8 cellular contexts compared by ENCODE assay signal in the genomic region with DNA sequence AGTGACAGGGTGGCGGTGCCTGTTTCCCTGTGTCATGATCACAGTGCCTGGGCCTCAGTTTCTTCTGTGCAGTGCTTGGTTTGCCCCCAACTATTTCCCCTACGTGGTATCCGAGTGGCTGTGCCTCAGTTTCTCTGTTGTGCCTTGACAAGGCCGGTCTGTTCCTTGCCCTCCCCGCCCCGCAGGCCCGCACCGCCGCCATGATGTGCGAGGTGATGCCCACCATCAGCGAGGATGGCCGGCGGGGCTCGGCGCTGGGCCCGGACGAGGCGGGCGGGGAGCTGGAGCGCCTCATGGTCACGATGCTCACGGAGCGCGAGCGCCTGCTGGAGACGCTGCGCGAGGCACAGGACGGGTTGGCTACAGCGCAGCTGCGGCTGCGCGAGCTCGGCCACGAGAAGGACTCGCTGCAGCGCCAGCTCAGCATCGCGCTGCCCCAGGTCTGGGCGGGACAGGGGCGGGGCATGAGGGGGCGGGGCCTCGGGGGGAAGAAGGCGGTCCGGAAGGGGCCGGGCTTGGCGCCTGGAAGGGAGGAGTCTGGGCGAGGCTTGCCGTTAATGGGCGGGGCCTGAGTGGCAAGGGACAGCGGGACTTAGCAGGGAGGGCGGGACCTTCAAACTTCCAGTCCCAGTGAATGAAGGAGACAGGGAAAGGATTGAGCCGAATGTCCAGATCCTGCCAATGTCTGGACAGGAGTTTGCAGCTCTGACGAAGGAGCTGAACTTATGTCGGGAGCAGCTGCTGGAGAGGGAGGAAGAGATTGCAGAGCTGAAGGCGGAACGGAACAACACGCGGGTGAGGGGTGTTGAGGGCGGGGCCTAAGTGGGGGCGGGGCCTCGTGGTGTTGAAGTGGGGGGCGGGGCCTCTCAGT. TPM values are rescaled to one million over a fixed set of nuclear protein-coding genes. Genes with fewer than 3 reads are reported as not detected.
DNase-seq lines count a peak whose midpoint lies in the region; ATAC-seq and TF ChIP-seq lines count a peak whose summit lies in the region.

No MANE protein-coding gene starts in this region.

- peak overlapping the region; percentile 87 for H3K27ac Mint-ChIP-seq in activated naive CD8-positive, alpha-beta T cell treated with anti-CD3 and anti-CD28 coated beads for 36 hours

- no CpG with 5 or more reads among the region's 63 CpGs for WGBS in trophoblast cell (ENCODE audit: extremely low coverage, insufficient coverage, insufficient read length)
- 5 to 6% methylated on average over 42 to 45 of the region's 63 CpGs for WGBS in tibial nerve, 2 donors

- TF ChIP-seq POLR2A in tibial nerve (IDR thresholded peaks at IDR 0.05) = no peak

- peak overlapping the region; percentile 58 for H3K4me2 ChIP-seq in trophoblast cell (ENCODE audit: low read length)

- no peaks in the 10 kb centered on the region for H3K9me3 Mint-ChIP-seq in activated naive CD8-positive, alpha-beta T cell treated with anti-CD3 and anti-CD28 coated beads for 36 hours

- peak overlapping the region; percentile 70 for H2AFZ ChIP-seq in trophoblast cell (ENCODE audit: insufficient read depth, low read length, poor library complexity)

- ATAC-seq in HG02623 (IDR thresholded peaks at IDR 0.05; ENCODE audit: unreplicated experiment) = peak; percentile 80
- ATAC-seq in Right ventricle myocardium superior (ENCODE audit: poor library complexity) = peak; percentile 99

- peaks cover 9 to 16% of the 10 kb centered on the region in 2 experiments for H3K4me1 ChIP-seq in trophoblast cell (ENCODE audit: control insufficient read depth in 1 of 2, insufficient read depth in 2 of 2, low read length in 2 of 2)
- peaks cover 0 to 19% (median 10%) of the 10 kb centered on the region in 4 donors for H3K4me1 ChIP-seq in tibial nerve

- no peak overlapping the region for H2BK12ac ChIP-seq in trophoblast cell (ENCODE audit: low read length)

- H3K27me3 ChIP-seq in trophoblast cell (ENCODE audit: insufficient read depth, low read length) (no peaks in the 10 kb centered on the region), tibial nerve (peaks cover 0 to 15% of the 10 kb centered on the region in 2 donors)

- no peak overlapping the region for H2AK5ac ChIP-seq in trophoblast cell (ENCODE audit: low read length)

- peak overlapping the region; percentile 27 for H4K91ac ChIP-seq in trophoblast cell (ENCODE audit: low read depth, low read length)

- H3K9me3 ChIP-seq in trophoblast cell (ENCODE audit: insufficient read depth, low read depth, low read length) = peaks cover 9% of the 10 kb centered on the region
- no peaks in the 10 kb centered on the region for H3K9me3 ChIP-seq in tibial nerve

- no peak overlapping the region for H3K4ac ChIP-seq in trophoblast cell (ENCODE audit: low read depth, low read length)

- peaks cover 3% of the 10 kb centered on the region for H3K79me1 ChIP-seq in trophoblast cell (ENCODE audit: low read length)

- H3K9ac ChIP-seq in trophoblast cell (ENCODE audit: low read length) = no peak overlapping the region

- peak overlapping the region; percentile 23 for H3K14ac ChIP-seq in trophoblast cell (ENCODE audit: low read length)

- H2BK5ac ChIP-seq in trophoblast cell (ENCODE audit: low read depth, low read length, poor library complexity) = no peak overlapping the region

- H3K18ac ChIP-seq in trophoblast cell (ENCODE audit: low read length) = no peak overlapping the region

- peaks cover 2% of the 10 kb centered on the region for H3K79me2 ChIP-seq in trophoblast cell (ENCODE audit: control insufficient read depth, insufficient read depth, low read length, poor library complexity)

- peak overlapping the region; percentile 80 for H4K8ac ChIP-seq in trophoblast cell (ENCODE audit: low read depth, low read length)

- peak overlapping the region; percentile 9 for H2BK120ac ChIP-seq in trophoblast cell (ENCODE audit: insufficient read depth, low read length, poor library complexity)

- H3K27ac ChIP-seq in trophoblast cell (ENCODE audit: low read depth, low read length) = no peak overlapping the region
- H3K27ac ChIP-seq in tibial nerve = peak overlapping the region in 3 of 4 donors; percentile 53 to 73 (median 62)

- peak overlapping the region; percentile 26 for H4K12ac ChIP-seq in trophoblast cell (ENCODE audit: low read depth, low read length)

- H3K36me3 Mint-ChIP-seq in activated naive CD8-positive, alpha-beta T cell treated with anti-CD3 and anti-CD28 coated beads for 36 hours = no peaks in the 10 kb centered on the region

- peak overlapping the region; percentile 85 for H3K4me3 Mint-ChIP-seq in activated naive CD8-positive, alpha-beta T cell treated with anti-CD3 and anti-CD28 coated beads for 36 hours

- H3K4me3 ChIP-seq in trophoblast cell (ENCODE audit: low read depth, low read length) = peak overlapping the region; percentile 63
- peak overlapping the region in 3 of 4 donors; percentile 6 to 46 (median 43) for H3K4me3 ChIP-seq in tibial nerve

- TF ChIP-seq CTCF in GM10266 (IDR thresholded peaks at IDR 0.05; ENCODE audit: control insufficient read depth, insufficient read depth, low read depth, missing control alignments) (no peak), tibial nerve (IDR thresholded peaks at IDR 0.05) (peak in 3 of 5 experiments; percentile 13 to 44 (median 29))

- H3K36me3 ChIP-seq in trophoblast cell (ENCODE audit: control insufficient read depth in 1 of 2, insufficient read depth in 2 of 2, low read length in 2 of 2) = no peaks in the 10 kb centered on the region
- no peaks in the 10 kb centered on the region for H3K36me3 ChIP-seq in tibial nerve

- no peak overlapping the region for H3K23ac ChIP-seq in trophoblast cell (ENCODE audit: low read length)

- TF ChIP-seq EP300 in tibial nerve (IDR thresholded peaks at IDR 0.05) = peak in 1 of 2 donors; percentile 45

- H3K27me3 Mint-ChIP-seq in activated naive CD8-positive, alpha-beta T cell treated with anti-CD3 and anti-CD28 coated beads for 36 hours = peaks cover 4% of the 10 kb centered on the region

- intact Hi-C loops in Right ventricle myocardium superior (cut with DNase I) = no loop called here

- peaks cover 2% of the 10 kb centered on the region for H3K4me1 Mint-ChIP-seq in activated naive CD8-positive, alpha-beta T cell treated with anti-CD3 and anti-CD28 coated beads for 36 hours

- peak; percentile 100 for DNase-seq in GM10266 (ENCODE audit: extremely low spot score)
- peak; percentile 94 for DNase-seq in NCI-H1092 treated with DMSO at 0.1 percent for 48 hours (lab: John Stamatoyannopoulos, UW)
- DNase-seq in SKM-1 (lab: John Stamatoyannopoulos, UW; ENCODE audit: unreplicated experiment) = peak; percentile 39
- peak; percentile 94 for DNase-seq in activated naive CD8-positive, alpha-beta T cell treated with anti-CD3 and anti-CD28 coated beads for 36 hours
- DNase-seq in Right ventricle myocardium superior = peak; percentile 96
- peak; percentile 96 to 99 for DNase-seq in trophoblast cell
- peak; percentile 87 to 91 for DNase-seq in tibial nerve (ENCODE audit: low spot score in 2 of 2)

RNA-seq across cellular contexts. Expression of a gene that starts 8.6 kb away (rescaled TPM):
- total RNA-seq in activated naive CD8-positive, alpha-beta T cell treated with anti-CD3 and anti-CD28 coated beads for 36 hours = 1 to 10 TPM; 3.2 to 4.3 TPM
- total RNA-seq in Right ventricle myocardium superior (5.0 TPM), tibial nerve (1 to 10 TPM; 1.8 to 6.7 (median 3.5) TPM)
- polyA plus RNA-seq in trophoblast cell (2013) = 4.6 and 5.4 TPM in 2 replicates

RNA-seq across cellular contexts. Expression of a gene that starts 9.0 kb away (rescaled TPM):
- 1 to 10 TPM; 1.0 to 1.3 TPM for total RNA-seq in activated naive CD8-positive, alpha-beta T cell treated with anti-CD3 and anti-CD28 coated beads for 36 hours
- total RNA-seq in Right ventricle myocardium superior = 1.3 TPM
- 2.0 and 2.7 TPM in 2 replicates for polyA plus RNA-seq in trophoblast cell (2013)
- total RNA-seq in tibial nerve = 1 to 10 TPM in 3 of 4 donors, not detected in 1; 1.0 to 7.8 (median 5.0) TPM

RNA-seq across cellular contexts. Expression of a gene that starts 13.7 kb away (rescaled TPM):
- total RNA-seq in activated naive CD8-positive, alpha-beta T cell treated with anti-CD3 and anti-CD28 coated beads for 36 hours = 1 to 10 TPM; 2.2 to 2.5 TPM
- total RNA-seq in Right ventricle myocardium superior (21.3 TPM), tibial nerve (10 to 100 TPM; 15.7 to 24.9 (median 19.6) TPM)
- polyA plus RNA-seq in trophoblast cell (2013) = 5.3 and 5.4 TPM in 2 replicates

RNA-seq across cellular contexts. Expression of a gene that starts 27.3 kb away (rescaled TPM):
- total RNA-seq in activated naive CD8-positive, alpha-beta T cell treated with anti-CD3 and anti-CD28 coated beads for 36 hours = not detected
- total RNA-seq in Right ventricle myocardium superior = 878 TPM
- 0.15 and 0.18 TPM in 2 replicates for polyA plus RNA-seq in trophoblast cell (2013)
- total RNA-seq in tibial nerve = 1 to 10 TPM in 3 of 4 donors, under 1 TPM in 1; 0.60 to 4.3 (median 2.6) TPM

RNA-seq across cellular contexts. Expression of a gene that starts 29.7 kb away (rescaled TPM):
- not detected for total RNA-seq in activated naive CD8-positive, alpha-beta T cell treated with anti-CD3 and anti-CD28 coated beads for 36 hours
- 24.8 TPM for total RNA-seq in Right ventricle myocardium superior
- polyA plus RNA-seq in trophoblast cell (2013) = 21.0 and 24.3 TPM in 2 replicates
- 10 to 100 TPM; 12.6 to 22.4 (median 16.7) TPM for total RNA-seq in tibial nerve

Comparison
In these comparisons a context has a peak if more than half of its experiments do, and no peak if none do; other contexts are left out.
1. DNase-seq: peak in every context shown above with its lines; median percentile 100 in GM10266; 98 in trophoblast cell; 96 in Right ventricle myocardium superior; 94 in NCI-H1092 treated with DMSO at 0.1 percent for 48 hours; 94 in activated naive CD8-positive, alpha-beta T cell treated with anti-CD3 and anti-CD28 coated beads for 36 hours; 89 in tibial nerve; 39 in SKM-1.